In genomic region chr7:100483728-100484635, GRCh38 we compare ENCODE assay signal across 1 cellular context.
TF ChIP-seq lines count a peak whose summit lies in the region.

TSS of gene NYAP1 (plus strand) at chr7:100483927. CDS start at chr7:100485312, 1,385 bp downstream.

TF ChIP-seq in HEK293, 187 proteins besides CTCF, POLR2A, EP300 and RAD21 (continued from another document):
- TF ChIP-seq ATF2 (tag by site-specific recombination; IDR thresholded peaks at IDR 0.05; ENCODE audit: low read depth) (no peak), ZNF785 (tag by site-specific recombination; IDR thresholded peaks at IDR 0.05) (no peak), HIC1 (tag by site-specific recombination; IDR thresholded peaks at IDR 0.05) (no peak), ZNF239 (tag by site-specific recombination; IDR thresholded peaks at IDR 0.05) (no peak), ZNF624 (tag by site-specific recombination; IDR thresholded peaks at IDR 0.05) (no peak), ZNF112 (tag by site-specific recombination; IDR thresholded peaks at IDR 0.05) (no peak), RBAK (tag by site-specific recombination; IDR thresholded peaks at IDR 0.05) (no peak), ZNF449 (tag by site-specific recombination; IDR thresholded peaks at IDR 0.05) (no peak), ZNF140 (tag by site-specific recombination; IDR thresholded peaks at IDR 0.05) (no peak), ZFP37 (tag by site-specific recombination; IDR thresholded peaks at IDR 0.05) (no peak), ZFP3 (tag by site-specific recombination; IDR thresholded peaks at IDR 0.05; ENCODE audit: low read depth) (no peak), ZBTB17 (tag by site-specific recombination; IDR thresholded peaks at IDR 0.05) (no peak)
